Comparison of ENCODE assay signal across 9 cellular contexts in the genomic region with DNA sequence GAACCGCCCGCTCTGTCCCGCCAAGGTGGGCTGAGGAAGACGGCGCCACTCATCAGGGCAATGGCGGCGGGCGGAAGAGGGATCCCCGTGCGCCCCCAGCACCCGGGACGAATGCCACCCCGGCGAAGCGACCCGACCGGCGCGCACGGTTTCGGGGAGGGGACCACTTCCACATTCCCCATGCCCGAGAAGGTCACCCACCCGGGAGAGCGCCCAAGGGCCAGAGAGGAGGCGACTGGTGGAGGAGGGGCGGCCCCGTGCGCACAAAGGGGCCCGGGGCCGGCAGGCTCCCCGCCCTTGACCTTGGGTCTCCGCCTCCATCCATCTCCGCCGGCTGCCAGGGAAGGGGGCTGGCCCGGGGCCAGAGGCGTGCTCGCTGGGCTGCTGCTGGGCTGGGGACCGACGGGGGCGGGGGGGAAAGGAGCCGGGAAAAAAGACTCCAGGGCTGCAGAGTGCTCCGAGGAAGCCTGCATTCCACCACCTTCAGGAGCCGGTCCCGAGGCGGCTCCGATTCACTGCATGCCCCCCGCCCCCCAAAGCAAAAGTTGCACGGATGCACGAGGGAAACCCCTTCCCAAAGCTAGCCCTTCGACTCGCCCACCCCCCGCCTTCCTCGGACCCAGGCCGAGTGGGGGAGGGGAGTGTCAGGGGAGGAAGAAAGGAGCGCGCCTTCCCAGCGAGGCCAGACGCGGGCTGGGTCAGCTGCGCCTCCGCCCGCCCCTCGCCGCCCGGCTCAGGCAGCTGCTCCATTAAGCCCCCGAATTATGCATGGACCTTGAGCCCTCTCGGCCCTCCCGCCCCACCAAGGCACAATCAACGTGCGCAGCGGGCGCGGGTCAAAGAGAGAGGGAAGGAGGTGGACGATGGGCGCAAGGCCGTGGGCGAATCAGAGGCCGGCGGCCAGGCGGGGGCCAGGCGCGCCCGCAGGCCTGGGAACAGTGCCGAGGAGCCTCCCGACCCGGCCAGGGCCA. TPM values are rescaled to one million over a fixed set of nuclear protein-coding genes. Genes with fewer than 3 reads are reported as not detected.
DNase-seq lines count a peak whose midpoint lies in the region; ATAC-seq, FAIRE-seq and TF ChIP-seq lines count a peak whose summit lies in the region.
"Had no signal": no experiment of that assay in that cellular context is flagged by ENCODE, and none has a peak within 500 bp of the region (broad histone marks: within the 10 kb centered on the region; RNA-seq: fewer than 3 reads in every experiment).

No MANE protein-coding gene starts in this region.

- peaks cover 61% of the 10 kb centered on the region for H3K36me3 Mint-ChIP-seq in activated CD4-positive, alpha-beta T cell treated with anti-CD3 and anti-CD28 coated beads for 36 hours (ENCODE audit: low read depth)
- peaks cover 2% of the 10 kb centered on the region for H3K36me3 Mint-ChIP-seq in astrocyte (ENCODE audit: low read depth, unreplicated experiment)

- H3K4me2 ChIP-seq in astrocyte (ENCODE audit: low read length) (peak overlapping the region; percentile 81), keratinocyte (ENCODE audit: control insufficient read depth, extremely low read depth, insufficient read depth, low read depth, low read length) (peak overlapping the region; percentile 99)

- peaks cover 81% of the 10 kb centered on the region for H3K4me1 Mint-ChIP-seq in activated CD4-positive, alpha-beta T cell treated with anti-CD3 and anti-CD28 coated beads for 36 hours
- peaks cover 2% of the 10 kb centered on the region for H3K4me1 Mint-ChIP-seq in astrocyte (ENCODE audit: low read depth, unreplicated experiment)

- peak overlapping the region; percentile 93 for H3K27ac Mint-ChIP-seq in activated CD4-positive, alpha-beta T cell treated with anti-CD3 and anti-CD28 coated beads for 36 hours
- H3K27ac Mint-ChIP-seq in astrocyte (ENCODE audit: unreplicated experiment): no peak overlapping the region

- WGBS in stomach, 5 donors: 2 to 11% (median 5%) methylated on average over 45 to 86 of the region's 86 CpGs

- POLR2A ChIA-PET in activated CD4-positive, alpha-beta T cell treated with anti-CD3 and anti-CD28 coated beads for 36 hours (lab: Charles Lee): interaction anchor here (1.0 kb wide), 1 partner anchor 38 kb away, joined by 3 read pairs; no protein-coding TSS in a partner anchor

- peak; percentile 60 for DNase-seq in activated CD4-positive, alpha-beta T cell treated with anti-CD3 and anti-CD28 coated beads for 36 hours
- DNase-seq in activated CD4-positive, alpha-beta T cell treated with anti-CD3 and anti-CD28 coated beads for 48 hours: no peak
- DNase-seq in astrocyte (ENCODE audit: low read depth): no peak
- DNase-seq in keratinocyte (ENCODE audit: low read depth, low spot score): no peak
- no peak for DNase-seq in stomach
- DNase-seq in HUDEP-2 (lab: John Stamatoyannopoulos, UW; ENCODE audit: unreplicated experiment in 76 of 76): no peak
- DNase-seq in NCI-H2227 (lab: John Stamatoyannopoulos, UW; ENCODE audit: unreplicated experiment): no peak
- no peak for DNase-seq in amniotic stem cell (lab: John Stamatoyannopoulos, UW)
- DNase-seq: NCI-H2029 had no signal

- H3K27me3 Mint-ChIP-seq in activated CD4-positive, alpha-beta T cell treated with anti-CD3 and anti-CD28 coated beads for 36 hours: no peaks in the 10 kb centered on the region
- peaks cover 59% of the 10 kb centered on the region for H3K27me3 Mint-ChIP-seq in astrocyte (ENCODE audit: low read depth, unreplicated experiment)

- H3K4me3 ChIP-seq in astrocyte (ENCODE audit: insufficient read depth, low read depth, low read length) (peak overlapping the region; percentile 10), keratinocyte (ENCODE audit: control insufficient read depth in 2 of 3, extremely low read depth in 1 of 3, insufficient read depth in 2 of 3, low read depth in 1 of 3, low read length in 3 of 3) (peak overlapping the region; percentile 30 to 67 (median 60)), stomach (peak overlapping the region; percentile 7 to 39 (median 13))

- TF ChIP-seq EP300 in stomach (IDR thresholded peaks at IDR 0.05): no peak

- H3K9ac ChIP-seq in astrocyte (ENCODE audit: low read length) (no peak overlapping the region), keratinocyte (ENCODE audit: control insufficient read depth, extremely low read depth, insufficient read depth, low read length) (peak overlapping the region; percentile 71)

- H3K9me1 ChIP-seq in keratinocyte (ENCODE audit: control insufficient read depth, extremely low read depth, insufficient read depth, low read length): no peaks in the 10 kb centered on the region

- H4K20me1 ChIP-seq in astrocyte (ENCODE audit: insufficient read depth, low read length) (peaks cover 4% of the 10 kb centered on the region), keratinocyte (ENCODE audit: control insufficient read depth, extremely low read depth, insufficient read depth, low read length) (no peaks in the 10 kb centered on the region)

- no peak for TF ChIP-seq POLR2A in stomach (IDR thresholded peaks at IDR 0.05)

- H3K27ac ChIP-seq in astrocyte (ENCODE audit: low read depth, low read length): no peak overlapping the region
- peak overlapping the region; percentile 92 for H3K27ac ChIP-seq in keratinocyte (ENCODE audit: control insufficient read depth, insufficient read depth, low read length)
- H3K27ac ChIP-seq in stomach: peak overlapping the region in 4 of 5 donors; percentile 13 to 40 (median 35)

- no peak for ATAC-seq in activated CD4-positive, alpha-beta T cell treated with anti-CD3 and anti-CD28 coated beads for 36 hours

- no peak overlapping the region for H2AFZ ChIP-seq in astrocyte (ENCODE audit: low read depth, low read length)
- no peak overlapping the region for H2AFZ ChIP-seq in keratinocyte (ENCODE audit: control insufficient read depth, low read length)

- peaks cover 37% of the 10 kb centered on the region for H3K27me3 ChIP-seq in astrocyte (ENCODE audit: insufficient read depth, low read length)
- H3K27me3 ChIP-seq in keratinocyte (ENCODE audit: control insufficient read depth, extremely low read depth, insufficient read depth, low read length): no peaks in the 10 kb centered on the region
- peaks cover 24 to 97% (median 48%) of the 10 kb centered on the region in 3 donors for H3K27me3 ChIP-seq in stomach

- H3K4me1 ChIP-seq in astrocyte (ENCODE audit: insufficient read depth, low read length) (peaks cover 6% of the 10 kb centered on the region), keratinocyte (ENCODE audit: control insufficient read depth, extremely low read depth, insufficient read depth, low read length) (peaks cover 86% of the 10 kb centered on the region), stomach (peaks cover 3 to 18% (median 13%) of the 10 kb centered on the region in 4 donors)

- peak overlapping the region; percentile 67 for H3K4me3 Mint-ChIP-seq in activated CD4-positive, alpha-beta T cell treated with anti-CD3 and anti-CD28 coated beads for 36 hours
- H3K4me3 Mint-ChIP-seq in astrocyte (ENCODE audit: unreplicated experiment): peak overlapping the region; percentile 62

- TF ChIP-seq CTCF in astrocyte (IDR thresholded peaks at IDR 0.05; ENCODE audit: insufficient read depth, low read depth, low read length): no peak
- TF ChIP-seq CTCF in keratinocyte (optimal IDR thresholded peaks at IDR 0.05 in 1 of 3, IDR thresholded peaks at IDR 0.05 in 1 of 3, conservative IDR thresholded peaks at IDR 0.05 in 1 of 3; ENCODE audit: extremely low read depth in 1 of 3, insufficient read depth in 2 of 3, low read length in 3 of 3): no peak
- no peak for TF ChIP-seq CTCF in stomach (IDR thresholded peaks at IDR 0.05)

- H3K79me2 ChIP-seq in astrocyte (ENCODE audit: insufficient read depth, low read length) (no peaks in the 10 kb centered on the region), keratinocyte (ENCODE audit: control insufficient read depth, insufficient read depth, low read length) (peaks cover 93% of the 10 kb centered on the region)

- no peaks in the 10 kb centered on the region for H3K9me3 ChIP-seq in astrocyte (ENCODE audit: insufficient read depth, low read depth, low read length)
- H3K9me3 ChIP-seq in keratinocyte (ENCODE audit: control insufficient read depth, low read depth, low read length): no peaks in the 10 kb centered on the region
- H3K9me3 ChIP-seq in stomach: no peaks in the 10 kb centered on the region

- dilution Hi-C loops in keratinocyte (cut with MboI; ENCODE audit: extremely low pct_ligation_motif_present, low sequenced_read_pairs): no loop called here

- no peaks in the 10 kb centered on the region for H3K9me3 Mint-ChIP-seq in activated CD4-positive, alpha-beta T cell treated with anti-CD3 and anti-CD28 coated beads for 36 hours (ENCODE audit: low read depth)
- no peaks in the 10 kb centered on the region for H3K9me3 Mint-ChIP-seq in astrocyte (ENCODE audit: unreplicated experiment)

- FAIRE-seq in astrocyte (lab: Jason Lieb, UNC) (no peak), keratinocyte (lab: Jason Lieb, UNC) (no peak)

- intact Hi-C loops in activated CD4-positive, alpha-beta T cell treated with anti-CD3 and anti-CD28 coated beads for 36 hours (cut with DNase I, micrococcal nuclease): loop anchor here (2.0 kb wide), 1 partner anchor 15 kb away; no protein-coding TSS in a partner anchor
- intact Hi-C loops in stomach (cut with DNase I; ENCODE audit: low total_unique reads): no loop called here

- H3K36me3 ChIP-seq in astrocyte (ENCODE audit: insufficient read depth, low read length) (no peaks in the 10 kb centered on the region), keratinocyte (ENCODE audit: control insufficient read depth in 2 of 2, extremely low read depth in 1 of 2, insufficient read depth in 2 of 2, low read length in 2 of 2) (peaks cover 0 to 2% of the 10 kb centered on the region in 2 experiments), stomach (no peaks in the 10 kb centered on the region)

- CTCF ChIA-PET in activated CD4-positive, alpha-beta T cell treated with anti-CD3 and anti-CD28 coated beads for 36 hours (lab: Charles Lee): interaction anchor here (0.7 to 2.0 kb wide), 11 partner anchors 9 to 170 kb away, joined by 3 to 12 read pairs (median 6); no protein-coding TSS in a partner anchor

RNA-seq across cellular contexts. Expression of a gene that starts 26.2 kb away (rescaled TPM):
- 10 to 100 TPM; 62.1 to 66.2 TPM for total RNA-seq in activated CD4-positive, alpha-beta T cell treated with anti-CD3 and anti-CD28 coated beads for 36 hours
- 1.1 and 2.0 TPM in 2 replicates for total RNA-seq in astrocyte
- 3.6 to 6.4 TPM (median 5.2 TPM) in 3 replicates for polyA plus RNA-seq in keratinocyte
- polyA plus RNA-seq in keratinocyte (2011; ENCODE audit: low read depth): 2.3 TPM
- polyA plus RNA-seq in keratinocyte (2011; cell fraction: cytosol; rRNA removed): 2.6 and 3.0 TPM in 2 replicates
- polyA plus RNA-seq in keratinocyte (2011; cell fraction: nucleus; rRNA removed): 10.9 and 11.1 TPM in 2 replicates
- polyA plus RNA-seq in keratinocyte (2012; ENCODE audit: low replicate concordance): 3.9 and 7.8 TPM in 2 replicates
- polyA minus RNA-seq in keratinocyte: 6.5 to 9.3 TPM (median 8.7 TPM) in 3 replicates
- polyA minus RNA-seq in keratinocyte (2011; cell fraction: cytosol; rRNA and poly(A)+ RNA removed): 9.4 TPM
- polyA minus RNA-seq in keratinocyte (2011; cell fraction: nucleus; rRNA and poly(A)+ RNA removed): 17.1 and 20.4 TPM in 2 replicates
- 1 to 10 TPM in 4 of 5 donors, not detected in 1; 1.3 to 9.6 (median 2.0) TPM for total RNA-seq in stomach
- under 1 TPM; 0.15 to 0.90 (median 0.19) TPM for polyA plus RNA-seq in stomach

Comparison
In these comparisons a context has a peak if more than half of its experiments do, and no peak if none do; other contexts are left out.
1. H3K4me3 ChIP-seq: peak in every context shown above with its lines; median percentile 60 in keratinocyte; 13 in stomach; 10 in astrocyte.
2. RNA of a gene that starts 26.2 kb away (total RNA-seq): 62.1 to 66.2 TPM in activated CD4-positive, alpha-beta T cell treated with anti-CD3 and anti-CD28 coated beads for 36 hours; 1.3 to 9.6 TPM in stomach and 1.1 to 2.0 TPM in astrocyte; every median in the first group is over 4 times any median in the second.